15 cellular contexts compared by ENCODE assay signal in the genomic region with DNA sequence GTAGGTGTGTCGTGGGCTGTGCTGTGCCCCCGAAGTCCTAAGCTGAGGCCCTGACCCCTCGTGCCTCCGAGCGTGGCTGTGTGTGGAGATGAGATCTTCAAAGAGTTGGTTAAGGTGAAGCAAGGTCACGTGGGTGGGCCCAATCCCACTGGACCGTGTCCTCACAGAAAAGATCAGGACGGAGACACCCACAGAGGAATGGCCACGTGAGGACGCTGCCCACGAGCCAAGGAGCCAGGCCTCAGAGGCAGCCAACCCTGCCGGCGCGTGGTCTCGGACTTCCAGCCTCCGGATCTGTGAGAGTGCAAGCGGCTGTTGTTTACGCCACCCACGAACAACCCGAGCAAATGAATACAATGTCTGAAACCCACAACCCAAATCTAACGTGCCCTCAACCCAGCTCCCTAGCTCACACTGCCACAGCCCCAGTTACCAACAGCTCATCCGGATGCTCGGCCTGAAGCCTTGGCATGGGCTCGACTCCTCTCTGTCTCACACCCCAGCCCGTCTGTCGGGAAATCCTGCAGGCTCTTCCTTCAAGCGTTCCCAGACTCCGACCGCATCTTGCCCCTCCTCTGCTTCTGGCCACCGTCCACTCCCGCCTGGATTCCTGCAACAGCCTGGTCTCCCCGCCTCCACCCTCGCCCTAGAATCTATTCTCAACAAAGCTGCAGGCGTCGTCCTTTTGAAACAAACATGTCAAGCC. TPM values are rescaled to one million over a fixed set of nuclear protein-coding genes. Genes with fewer than 3 reads are reported as not detected.
DNase-seq lines count a peak whose midpoint lies in the region; ATAC-seq and TF ChIP-seq lines count a peak whose summit lies in the region.
"Had no signal": no experiment of that assay in that cellular context is flagged by ENCODE, and none has a peak within 500 bp of the region (broad histone marks: within the 10 kb centered on the region; RNA-seq: fewer than 3 reads in every experiment).

No MANE protein-coding gene starts in this region.

- no peak overlapping the region for H3K27ac Mint-ChIP-seq in Calu3 (ENCODE audit: unreplicated experiment)
- H3K27ac Mint-ChIP-seq: activated T-helper 1 cell treated with anti-CD3 and anti-CD28 coated beads, Interleukin-12 subunit alpha, Interleukin-12 subunit beta, Interleukin-2, Interleukin-4 antibody, amounts not matched to agents 30 ng/mL and 10 ng/mL and 1 ng/mL, durations not matched to agents 14 hours and 24 hours and 36 hours; GM23338; progenitor cell of endocrine pancreas had no signal

- no peak overlapping the region for H2BK20ac ChIP-seq in IMR-90 (ENCODE audit: low read depth, low read length)

- H3K9me1 ChIP-seq in IMR-90 (ENCODE audit: insufficient read depth, low read length): peaks cover 3% of the 10 kb centered on the region; the same call in 1 of the 2 replicates

- H2AK9ac ChIP-seq in IMR-90 (replicated peaks; ENCODE audit: low read depth, low read length, poor library complexity): peak overlapping the region; percentile 10

- H4K5ac ChIP-seq in IMR-90 (ENCODE audit: low read depth, low read length): no peak overlapping the region

- no peak overlapping the region for H3K14ac ChIP-seq in IMR-90 (replicated peaks; ENCODE audit: low read depth, low read length)

- H4K20me1 ChIP-seq in IMR-90 (ENCODE audit: insufficient read depth, low read length): peaks cover 9% of the 10 kb centered on the region

- H4K8ac ChIP-seq in IMR-90 (ENCODE audit: low read depth in 2 of 2, low read length in 2 of 2): no peak overlapping the region

- H3K79me1 ChIP-seq in IMR-90 (ENCODE audit: low read depth in 1 of 2, low read length in 2 of 2): no peaks in the 10 kb centered on the region

- H3K4me1 Mint-ChIP-seq in Calu3 (ENCODE audit: low read depth, unreplicated experiment): no peaks in the 10 kb centered on the region

- WGBS in IMR-90 (ENCODE audit: extremely low coverage in 2 of 2, insufficient read length in 1 of 2), 2 experiments: 21% methylated on average over 27 of the region's 35 CpGs; no CpG with 5 or more reads in 1 of the 2 experiments
- WGBS in lung, 2 donors: 62 to 72% methylated on average over 35 of the region's 35 CpGs

- H3K27me3 ChIP-seq in IMR-90 (ENCODE audit: control insufficient read depth, insufficient read depth, low read length) (peaks cover 3% of the 10 kb centered on the region), lung (ENCODE audit: control insufficient read depth, insufficient read depth) (no peaks in the 10 kb centered on the region)

- H3K9me3 ChIP-seq in IMR-90 (ENCODE audit: control insufficient read depth, insufficient read depth, low read length): no peaks in the 10 kb centered on the region
- H3K9me3 ChIP-seq in lung (ENCODE audit: control insufficient read depth in 2 of 2, insufficient read depth in 1 of 2, low read length in 1 of 2): no peaks in the 10 kb centered on the region

- H3K4me3 Mint-ChIP-seq in Calu3 (ENCODE audit: low read depth, unreplicated experiment): no peak overlapping the region
- H3K4me3 Mint-ChIP-seq: activated T-helper 1 cell treated with anti-CD3 and anti-CD28 coated beads, Interleukin-12 subunit alpha, Interleukin-12 subunit beta, Interleukin-2, Interleukin-4 antibody, amounts not matched to agents 30 ng/mL and 10 ng/mL and 1 ng/mL, durations not matched to agents 14 hours and 24 hours and 36 hours; GM23338 had no signal

- no peak for TF ChIP-seq CTCF in IMR-90 (conservative IDR thresholded peaks at IDR 0.05; ENCODE audit: low read depth, low read length)
- TF ChIP-seq CTCF in lung (IDR thresholded peaks at IDR 0.05; ENCODE audit: control extremely low read depth, extremely low read depth): no peak
- TF ChIP-seq CTCF in Calu3 (IDR thresholded peaks at IDR 0.05; ENCODE audit: unreplicated experiment): no peak

- H3K4me2 ChIP-seq in IMR-90 (ENCODE audit: low read depth, low read length): peak overlapping the region; percentile 2; the same call in 1 of the 2 replicates
- H3K4me2 ChIP-seq: GM23338 had no signal

- no peak overlapping the region for H2AK5ac ChIP-seq in IMR-90 (ENCODE audit: low read depth, low read length)

- H3K27ac ChIP-seq in IMR-90 (ENCODE audit: insufficient read depth, low read length) (no peak overlapping the region), lung (ENCODE audit: low read depth in 1 of 2, low read length in 1 of 2) (no peak overlapping the region)

- H3K27me3 Mint-ChIP-seq in Calu3 (ENCODE audit: unreplicated experiment): no peaks in the 10 kb centered on the region

- no peak overlapping the region for H3K4ac ChIP-seq in IMR-90 (ENCODE audit: low read depth, low read length)

- dilution Hi-C loops in IMR-90 (cut with HindIII; ENCODE audit: low sequenced_read_pairs, unreplicated experiment): no loop called here

- BruUV-seq in IMR-90 (replicated peaks; lab: Mats Ljungman, UMichigan) (no TSS peak), Calu3 (replicated peaks; lab: Mats Ljungman, UMichigan) (no TSS peak)

- peaks cover 3% of the 10 kb centered on the region for H3K9me3 Mint-ChIP-seq in Calu3 (ENCODE audit: low read depth, unreplicated experiment)

- no peak overlapping the region for H2BK5ac ChIP-seq in IMR-90 (ENCODE audit: low read depth, low read length, poor library complexity, severe bottlenecking)

- no peaks in the 10 kb centered on the region for H3K36me3 Mint-ChIP-seq in Calu3 (ENCODE audit: insufficient read depth, unreplicated experiment)

- in situ Hi-C loops in IMR-90 (cut with MboI; ENCODE audit: low sequenced_read_pairs): no loop called here

- no peak overlapping the region for H3K23ac ChIP-seq in IMR-90 (ENCODE audit: low read depth, low read length)

- no peak overlapping the region for H3K56ac ChIP-seq in IMR-90 (ENCODE audit: extremely low read depth, insufficient read depth, low read length)

- no peak overlapping the region for H3K9ac ChIP-seq in IMR-90 (ENCODE audit: low read depth, low read length)

- 0 out of 2 replicates have a peak, but pooled peaks have one; percentile 0 for TF ChIP-seq RAD21 in IMR-90 (IDR thresholded peaks at IDR 0.05; ENCODE audit: low read length)

- ATAC-seq in IMR-90 (ENCODE audit: low read depth) (peak; percentile 89), lung (ENCODE audit: insufficient read depth, low FRiP score) (peak; percentile 55)
- ATAC-seq: GM23338 had no signal

- peak; percentile 60 for DNase-seq in IMR-90
- peak; percentile 20 for DNase-seq in dedifferentiated amniotic fluid mesenchymal stem cell (ENCODE audit: extremely low spot score)
- peak; percentile 38 for DNase-seq in lung (ENCODE audit: low spot score)
- DNase-seq in superior temporal gyrus (ENCODE audit: extremely low spot score): peak; percentile 47
- DNase-seq in GM19238 (ENCODE audit: insufficient read length, low spot score): no peak
- DNase-seq in NCI-H146 (lab: John Stamatoyannopoulos, UW): no peak
- DNase-seq in Calu3: no peak
- DNase-seq: activated CD4-positive, alpha-beta T cell treated with anti-CD3 and anti-CD28 coated beads for 1 hour; dermis blood vessel endothelial cell; MV-4-11; NCI-H226; T-helper 1 cell had no signal

- POLR2A ChIA-PET in IMR-90 (lab: Charles Lee; ENCODE audit: unreplicated experiment): no interaction called here

- H4K91ac ChIP-seq in IMR-90 (ENCODE audit: insufficient read depth, low read depth, low read length): no peak overlapping the region

- H3K4me3 ChIP-seq in IMR-90 (ENCODE audit: insufficient read depth, low read depth, low read length): no peak overlapping the region
- no peak overlapping the region for H3K4me3 ChIP-seq in lung
- H3K4me3 ChIP-seq: GM23338 had no signal

- H2BK120ac ChIP-seq in IMR-90 (ENCODE audit: low read depth, low read length): no peak overlapping the region

- intact Hi-C loops in IMR-90 (cut with micrococcal nuclease): loop anchor here (5.0 kb wide), 1 partner anchor 35 kb away; the partner anchor contains the start of gene STK32C
- intact Hi-C loops in Calu3 (cut with micrococcal nuclease; ENCODE audit: unreplicated experiment): no loop called here

- TF ChIP-seq POLR2A in IMR-90 (IDR thresholded peaks at IDR 0.05; ENCODE audit: low read depth, low read length): no peak

- no peak overlapping the region for H2BK15ac ChIP-seq in IMR-90 (ENCODE audit: low read depth, low read length)

- H2AFZ ChIP-seq in IMR-90 (replicated peaks; ENCODE audit: low read length, poor library complexity): peak overlapping the region; percentile 5
- H2AFZ ChIP-seq: GM23338 had no signal

- CTCF ChIA-PET in IMR-90 (lab: Yijun Ruan, JAX): no interaction called here
- CTCF ChIA-PET in Calu3 (lab: Charles Lee): no interaction called here

- H3K18ac ChIP-seq in IMR-90 (ENCODE audit: low read depth, low read length): no peak overlapping the region

- no peaks in the 10 kb centered on the region for H3K36me3 ChIP-seq in IMR-90 (ENCODE audit: control insufficient read depth, insufficient read depth, low read length)
- H3K36me3 ChIP-seq in lung (ENCODE audit: control insufficient read depth in 2 of 2, insufficient read depth in 2 of 2, low read length in 2 of 2): no peaks in the 10 kb centered on the region

- H3K4me1 ChIP-seq in IMR-90 (ENCODE audit: control insufficient read depth, insufficient read depth, low read length): peaks cover 5% of the 10 kb centered on the region; the same call in 1 of the 2 replicates
- peaks cover 0 to 13% of the 10 kb centered on the region in 2 donors for H3K4me1 ChIP-seq in lung (ENCODE audit: control insufficient read depth in 2 of 2, insufficient read depth in 2 of 2, low read length in 2 of 2)

TF ChIP-seq in IMR-90, 13 proteins besides CTCF, POLR2A, EP300 and RAD21 (continues in another document):
- TF ChIP-seq MXI1 (IDR thresholded peaks at IDR 0.05; ENCODE audit: borderline replicate concordance, low read depth, low read length) (no peak), RFX5 (IDR thresholded peaks at IDR 0.05; ENCODE audit: low read depth, low read length) (no peak)
- TF ChIP-seq, protein P1, sequence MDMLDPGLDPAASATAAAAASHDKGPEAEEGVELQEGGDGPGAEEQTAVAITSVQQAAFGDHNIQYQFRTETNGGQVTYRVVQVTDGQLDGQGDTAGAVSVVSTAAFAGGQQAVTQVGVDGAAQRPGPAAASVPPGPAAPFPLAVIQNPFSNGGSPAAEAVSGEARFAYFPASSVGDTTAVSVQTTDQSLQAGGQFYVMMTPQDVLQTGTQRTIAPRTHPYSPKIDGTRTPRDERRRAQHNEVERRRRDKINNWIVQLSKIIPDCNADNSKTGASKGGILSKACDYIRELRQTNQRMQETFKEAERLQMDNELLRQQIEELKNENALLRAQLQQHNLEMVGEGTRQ (IDR thresholded peaks at IDR 0.05; ENCODE audit: low read depth, low read length): peak; percentile 47

RNA-seq across cellular contexts. Expression of gene STK32C, which starts 35.5 kb away (rescaled TPM):
- total RNA-seq in IMR-90 (2012; rRNA removed) (5.0 TPM in 2 replicates), lung (10 to 100 TPM in 1 of 2 donors, 1 to 10 TPM in 1; 5.1 to 22.0 TPM), Calu3 (2022) (13.5 and 16.0 TPM in 2 replicates)
- polyA plus RNA-seq in IMR-90 (2012; rRNA removed) (8.3 and 9.0 TPM in 2 replicates), lung (10 to 100 TPM; 15.7 to 16.9 TPM)
- 10.5 and 10.6 TPM in 2 replicates for polyA plus RNA-seq in IMR-90 (2012; cell fraction: cytosol; rRNA removed)
- polyA plus RNA-seq in IMR-90 (2012; cell fraction: nucleus; rRNA removed; ENCODE audit: low replicate concordance): 5.9 and 10.3 TPM in 2 replicates

RNA-seq across cellular contexts. Expression of gene LRRC27, which starts 59.8 kb away (rescaled TPM):
- 3.6 and 3.8 TPM in 2 replicates for total RNA-seq in IMR-90 (2012; rRNA removed)
- 5.0 and 5.3 TPM in 2 replicates for polyA plus RNA-seq in IMR-90 (2012; rRNA removed)
- 2.7 and 5.5 TPM in 2 replicates for polyA plus RNA-seq in IMR-90 (2012; cell fraction: cytosol; rRNA removed)
- 30.8 and 31.9 TPM in 2 replicates for polyA plus RNA-seq in IMR-90 (2012; cell fraction: nucleus; rRNA removed; ENCODE audit: low replicate concordance)
- 10 to 100 TPM; 16.1 to 25.5 TPM for total RNA-seq in lung
- polyA plus RNA-seq in lung: 10 to 100 TPM in 1 of 2 donors, 1 to 10 TPM in 1; 5.8 to 18.3 TPM
- 4.6 and 5.0 TPM in 2 replicates for total RNA-seq in Calu3 (2022)

Comparison
In these comparisons a context has a peak if more than half of its experiments do, and no peak if none do; other contexts are left out.
1. DNase-seq: peak in IMR-90 (single experiment), dedifferentiated amniotic fluid mesenchymal stem cell (single experiment), lung (single experiment) and superior temporal gyrus (single experiment); none in GM19238 (single experiment), NCI-H146 (single experiment) and Calu3 (single experiment).